Comparison of ENCODE assay signal across 21 cellular contexts in the genomic region with DNA sequence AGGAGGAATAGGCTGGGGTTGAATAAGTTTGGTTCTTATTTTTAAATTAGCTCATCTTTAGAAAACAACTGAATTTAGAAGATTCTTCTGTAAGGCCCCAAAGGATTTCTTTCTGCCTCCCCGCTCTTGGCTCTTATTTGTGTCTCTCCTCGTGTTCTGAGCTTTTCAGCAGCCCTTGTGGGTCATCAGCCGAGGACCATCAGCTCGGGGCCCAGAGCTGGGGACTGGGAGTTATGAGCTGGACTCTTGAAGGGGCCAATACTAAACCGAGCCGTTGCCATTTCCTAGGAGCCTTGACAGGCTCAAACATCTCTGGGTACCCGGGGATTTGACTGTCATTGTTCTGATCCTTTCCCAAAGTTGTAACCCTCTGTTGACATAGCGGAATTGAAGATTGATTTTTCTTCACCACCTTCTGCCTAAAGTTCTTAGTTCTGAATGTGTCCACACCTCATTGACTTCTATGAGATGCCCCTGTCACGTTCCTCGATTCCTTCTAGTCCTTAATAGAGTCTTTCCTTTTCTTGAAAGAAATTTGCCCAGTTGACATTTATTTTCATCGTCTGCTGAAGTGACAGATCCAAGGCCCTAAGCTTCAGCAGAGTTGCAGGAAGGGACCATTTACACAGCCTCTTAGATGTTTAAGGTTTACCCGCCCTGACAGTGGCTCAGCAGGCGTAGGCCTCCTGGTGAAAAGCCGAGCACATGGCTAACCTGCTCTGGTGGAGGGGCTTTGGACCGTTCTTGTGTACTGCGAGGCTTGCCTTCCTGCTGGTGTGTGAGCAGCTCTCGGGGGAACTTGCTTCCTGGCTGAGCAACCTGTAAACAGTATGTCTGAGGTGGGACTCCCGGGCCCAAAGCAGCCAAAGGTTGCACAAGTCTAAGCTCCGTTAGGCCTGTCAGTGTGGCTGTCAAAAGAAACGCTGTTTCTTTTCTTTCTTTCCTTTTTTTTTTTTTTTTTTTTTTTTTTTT. TPM values are rescaled to one million over a fixed set of nuclear protein-coding genes. Genes with fewer than 3 reads are reported as not detected.
DNase-seq lines count a peak whose midpoint lies in the region; ATAC-seq and TF ChIP-seq lines count a peak whose summit lies in the region.
"Had no signal": no experiment of that assay in that cellular context is flagged by ENCODE, and none has a peak within 500 bp of the region (broad histone marks: within the 10 kb centered on the region; RNA-seq: fewer than 3 reads in every experiment).

No MANE protein-coding gene starts in this region.

- H3K9me3 ChIP-seq in muscle layer of colon (ENCODE audit: low read length) (no peaks in the 10 kb centered on the region), thoracic aorta (no peaks in the 10 kb centered on the region)

- ATAC-seq in thoracic aorta (ENCODE audit: insufficient number of reproducible peaks, low FRiP score, low read depth): no peak
- no peak for ATAC-seq in GM19395 (IDR thresholded peaks at IDR 0.05; ENCODE audit: unreplicated experiment)
- ATAC-seq in stimulated activated memory B cell treated with anti-CD40 and anti-IgM and Interleukin-4, amounts not matched to agents 10 μg/mL and 1 μg/mL and 100 μg/mL, for 72 hours: no peak
- ATAC-seq: stimulated activated effector memory CD8-positive, alpha-beta T cell treated with anti-CD3 and anti-CD28 coated beads, Interleukin-12 subunit alpha, Interleukin-12 subunit beta, amount 100 ng/mL, for 72 hours had no signal

- CTCF ChIA-PET in RWPE1 (lab: Yijun Ruan, JAX): interaction anchor here (0.5 to 1.6 kb wide), 7 partner anchors 11 to 187 kb away, joined by 3 to 5 read pairs (median 4); no protein-coding TSS in a partner anchor

- H3K9me3 Mint-ChIP-seq in stimulated activated memory B cell treated with anti-CD40 and anti-IgM and Interleukin-4, amounts not matched to agents 10 μg/mL and 1 μg/mL and 100 μg/mL, for 72 hours: no peaks in the 10 kb centered on the region
- H3K9me3 Mint-ChIP-seq in activated T-helper 1 cell treated with anti-CD3 and anti-CD28 coated beads, Interleukin-12 subunit alpha, Interleukin-12 subunit beta, Interleukin-2, Interleukin-4 antibody, amounts not matched to agents 30 ng/mL and 10 ng/mL and 1 ng/mL, durations not matched to agents 14 hours and 24 hours and 36 hours: no peaks in the 10 kb centered on the region
- H3K9me3 Mint-ChIP-seq: CD8-positive, alpha-beta memory T cell; dendritic cell treated with granulocyte-macrophage colony-stimulating factor and Interleukin-4, amounts not matched to agents 40 ng/mL and 50 ng/mL, for 4 days; neural crest cell; stimulated activated effector memory CD8-positive, alpha-beta T cell treated with anti-CD3 and anti-CD28 coated beads, Interleukin-12 subunit alpha, Interleukin-12 subunit beta, amount 100 ng/mL, for 72 hours had no signal

- H3K27ac ChIP-seq in RWPE1 (peak overlapping the region; percentile 74), dorsolateral prefrontal cortex (peak overlapping the region in 49 of 59 donors; percentile 0 to 80 (median 62)), muscle layer of colon (ENCODE audit: low read depth, low read length) (peak overlapping the region; percentile 75), thoracic aorta (peak overlapping the region; percentile 66 to 67)
- H3K27ac ChIP-seq: foreskin keratinocyte, PC-9 had no signal

- POLR2A ChIA-PET in RWPE1 (lab: Yijun Ruan, JAX; ENCODE audit: low non-redundant PET): no interaction called here

- H3K27me3 ChIP-seq in dorsolateral prefrontal cortex (no peaks in the 10 kb centered on the region), muscle layer of colon (ENCODE audit: control insufficient read depth in 1 of 2, insufficient read depth in 2 of 2, low read length in 2 of 2) (no peaks in the 10 kb centered on the region), thoracic aorta (replicated peaks; ENCODE audit: insufficient read depth) (no peaks in the 10 kb centered on the region)
- H3K27me3 ChIP-seq: foreskin keratinocyte had no signal

- TF ChIP-seq CTCF in RWPE1 (conservative IDR thresholded peaks at IDR 0.05; ENCODE audit: low read depth): no peak
- TF ChIP-seq CTCF in dorsolateral prefrontal cortex (IDR thresholded peaks at IDR 0.05 in 54 of 56, conservative IDR thresholded peaks at IDR 0.05 in 2 of 56; ENCODE audit: low read depth in 1 of 56, partially characterized antibody in 56 of 56): no peak
- TF ChIP-seq CTCF in thoracic aorta (IDR thresholded peaks at IDR 0.05): no peak

- no peaks in the 10 kb centered on the region for H3K27me3 Mint-ChIP-seq in stimulated activated memory B cell treated with anti-CD40 and anti-IgM and Interleukin-4, amounts not matched to agents 10 μg/mL and 1 μg/mL and 100 μg/mL, for 72 hours
- no peaks in the 10 kb centered on the region for H3K27me3 Mint-ChIP-seq in activated T-helper 1 cell treated with anti-CD3 and anti-CD28 coated beads, Interleukin-12 subunit alpha, Interleukin-12 subunit beta, Interleukin-2, Interleukin-4 antibody, amounts not matched to agents 30 ng/mL and 10 ng/mL and 1 ng/mL, durations not matched to agents 14 hours and 24 hours and 36 hours (ENCODE audit: insufficient read depth)
- H3K27me3 Mint-ChIP-seq: CD8-positive, alpha-beta memory T cell; dendritic cell treated with granulocyte-macrophage colony-stimulating factor and Interleukin-4, amounts not matched to agents 40 ng/mL and 50 ng/mL, for 4 days had no signal

- H3K4me3 Mint-ChIP-seq in stimulated activated memory B cell treated with anti-CD40 and anti-IgM and Interleukin-4, amounts not matched to agents 10 μg/mL and 1 μg/mL and 100 μg/mL, for 72 hours: no peak overlapping the region
- H3K4me3 Mint-ChIP-seq in activated T-helper 1 cell treated with anti-CD3 and anti-CD28 coated beads, Interleukin-12 subunit alpha, Interleukin-12 subunit beta, Interleukin-2, Interleukin-4 antibody, amounts not matched to agents 30 ng/mL and 10 ng/mL and 1 ng/mL, durations not matched to agents 14 hours and 24 hours and 36 hours: no peak overlapping the region
- H3K4me3 Mint-ChIP-seq: CD8-positive, alpha-beta memory T cell; dendritic cell treated with granulocyte-macrophage colony-stimulating factor and Interleukin-4, amounts not matched to agents 40 ng/mL and 50 ng/mL, for 4 days; neural crest cell; stimulated activated effector memory CD8-positive, alpha-beta T cell treated with anti-CD3 and anti-CD28 coated beads, Interleukin-12 subunit alpha, Interleukin-12 subunit beta, amount 100 ng/mL, for 72 hours had no signal

- peaks cover 59% of the 10 kb centered on the region for H3K36me3 ChIP-seq in muscle layer of colon (ENCODE audit: insufficient read depth, low read length)
- H3K36me3 ChIP-seq in thoracic aorta: peaks cover 35% of the 10 kb centered on the region

- H3K36me3 Mint-ChIP-seq in stimulated activated memory B cell treated with anti-CD40 and anti-IgM and Interleukin-4, amounts not matched to agents 10 μg/mL and 1 μg/mL and 100 μg/mL, for 72 hours: peaks cover 29% of the 10 kb centered on the region
- H3K36me3 Mint-ChIP-seq in activated T-helper 1 cell treated with anti-CD3 and anti-CD28 coated beads, Interleukin-12 subunit alpha, Interleukin-12 subunit beta, Interleukin-2, Interleukin-4 antibody, amounts not matched to agents 30 ng/mL and 10 ng/mL and 1 ng/mL, durations not matched to agents 14 hours and 24 hours and 36 hours (ENCODE audit: low read depth): no peaks in the 10 kb centered on the region

- peak overlapping the region in 2 of 59 donors; percentile 5 for H3K4me3 ChIP-seq in dorsolateral prefrontal cortex
- H3K4me3 ChIP-seq in muscle layer of colon (ENCODE audit: low read depth in 1 of 2, low read length in 2 of 2): no peak overlapping the region
- H3K4me3 ChIP-seq in thoracic aorta: no peak overlapping the region
- H3K4me3 ChIP-seq: PC-9 had no signal

- H3K4me1 ChIP-seq in muscle layer of colon (ENCODE audit: insufficient read depth, low read length) (peaks cover 80% of the 10 kb centered on the region), thoracic aorta (ENCODE audit: control insufficient read depth in 1 of 2, low read depth in 2 of 2) (peaks cover 11 to 49% of the 10 kb centered on the region in 2 donors)

- no peak overlapping the region for H3K27ac Mint-ChIP-seq in stimulated activated memory B cell treated with anti-CD40 and anti-IgM and Interleukin-4, amounts not matched to agents 10 μg/mL and 1 μg/mL and 100 μg/mL, for 72 hours
- no peak overlapping the region for H3K27ac Mint-ChIP-seq in activated T-helper 1 cell treated with anti-CD3 and anti-CD28 coated beads, Interleukin-12 subunit alpha, Interleukin-12 subunit beta, Interleukin-2, Interleukin-4 antibody, amounts not matched to agents 30 ng/mL and 10 ng/mL and 1 ng/mL, durations not matched to agents 14 hours and 24 hours and 36 hours
- H3K27ac Mint-ChIP-seq: dendritic cell treated with granulocyte-macrophage colony-stimulating factor and Interleukin-4, amounts not matched to agents 40 ng/mL and 50 ng/mL, for 4 days; stimulated activated effector memory CD8-positive, alpha-beta T cell treated with anti-CD3 and anti-CD28 coated beads, Interleukin-12 subunit alpha, Interleukin-12 subunit beta, amount 100 ng/mL, for 72 hours had no signal

- H3K9ac ChIP-seq in muscle layer of colon (ENCODE audit: low read length): peak overlapping the region; percentile 32

- no peaks in the 10 kb centered on the region for H3K4me1 Mint-ChIP-seq in stimulated activated memory B cell treated with anti-CD40 and anti-IgM and Interleukin-4, amounts not matched to agents 10 μg/mL and 1 μg/mL and 100 μg/mL, for 72 hours
- H3K4me1 Mint-ChIP-seq in activated T-helper 1 cell treated with anti-CD3 and anti-CD28 coated beads, Interleukin-12 subunit alpha, Interleukin-12 subunit beta, Interleukin-2, Interleukin-4 antibody, amounts not matched to agents 30 ng/mL and 10 ng/mL and 1 ng/mL, durations not matched to agents 14 hours and 24 hours and 36 hours (ENCODE audit: low read depth): no peaks in the 10 kb centered on the region

- DNase-seq in RWPE1 (ENCODE audit: low spot score): no peak
- no peak for DNase-seq in dorsolateral prefrontal cortex
- no peak for DNase-seq in thoracic aorta (ENCODE audit: low spot score)
- no peak for DNase-seq in activated T-helper 1 cell treated with anti-CD3 and anti-CD28 coated beads, Interleukin-12 subunit alpha, Interleukin-12 subunit beta, Interleukin-2, Interleukin-4 antibody, amounts not matched to agents 30 ng/mL and 10 ng/mL and 1 ng/mL, durations not matched to agents 14 hours and 24 hours and 36 hours (ENCODE audit: low spot score)
- DNase-seq: activated CD8-positive, alpha-beta memory T cell treated with anti-CD3 and anti-CD28 coated beads for 24 hours; activated naive CD4-positive, alpha-beta T cell; CD8-positive, alpha-beta memory T cell; GDM1; NCI-H1417 treated with DMSO at 0.1 percent for 48 hours; NCI-H446 treated with DMSO at 0.1 percent for 48 hours; stimulated activated CD4-positive, alpha-beta T cell treated with anti-CD3 and anti-CD28 coated beads, Interleukin-1b, Interleukin-23, amount 100 ng/mL, for 48 hours; T-helper 9 cell had no signal

- intact Hi-C loops in dorsolateral prefrontal cortex (cut with DNase I): no loop called here
- intact Hi-C loops in activated T-helper 1 cell treated with anti-CD3 and anti-CD28 coated beads, Interleukin-12 subunit alpha, Interleukin-12 subunit beta, Interleukin-2, Interleukin-4 antibody, amounts not matched to agents 30 ng/mL and 10 ng/mL and 1 ng/mL, durations not matched to agents 14 hours and 24 hours and 36 hours (cut with micrococcal nuclease): no loop called here

RNA-seq across cellular contexts. Expression of a gene that starts 24.0 kb away (rescaled TPM):
- 10 to 100 TPM; 32.9 to 97.5 (median 48.2) TPM for total RNA-seq in dorsolateral prefrontal cortex
- 100 to 1,000 TPM in 1 of 2 donors, 10 to 100 TPM in 1; 62.8 to 123 TPM for total RNA-seq in thoracic aorta
- total RNA-seq in activated T-helper 1 cell treated with anti-CD3 and anti-CD28 coated beads, Interleukin-12 subunit alpha, Interleukin-12 subunit beta, Interleukin-2, Interleukin-4 antibody, amounts not matched to agents 30 ng/mL and 10 ng/mL and 1 ng/mL, durations not matched to agents 14 hours and 24 hours and 36 hours: 34.2 and 36.2 TPM in 2 replicates

RNA-seq across cellular contexts. Expression of a gene that starts 37.6 kb away (rescaled TPM):
- total RNA-seq in dorsolateral prefrontal cortex (not detected), thoracic aorta (not detected)
- total RNA-seq in activated T-helper 1 cell treated with anti-CD3 and anti-CD28 coated beads, Interleukin-12 subunit alpha, Interleukin-12 subunit beta, Interleukin-2, Interleukin-4 antibody, amounts not matched to agents 30 ng/mL and 10 ng/mL and 1 ng/mL, durations not matched to agents 14 hours and 24 hours and 36 hours: not detected in 2 replicates
- total RNA-seq: CD8-positive, alpha-beta memory T cell; foreskin keratinocyte; kidney epithelial cell; neural crest cell; PC-9 had no signal
